1 cellular context compared by ENCODE assay signal in the genomic region with DNA sequence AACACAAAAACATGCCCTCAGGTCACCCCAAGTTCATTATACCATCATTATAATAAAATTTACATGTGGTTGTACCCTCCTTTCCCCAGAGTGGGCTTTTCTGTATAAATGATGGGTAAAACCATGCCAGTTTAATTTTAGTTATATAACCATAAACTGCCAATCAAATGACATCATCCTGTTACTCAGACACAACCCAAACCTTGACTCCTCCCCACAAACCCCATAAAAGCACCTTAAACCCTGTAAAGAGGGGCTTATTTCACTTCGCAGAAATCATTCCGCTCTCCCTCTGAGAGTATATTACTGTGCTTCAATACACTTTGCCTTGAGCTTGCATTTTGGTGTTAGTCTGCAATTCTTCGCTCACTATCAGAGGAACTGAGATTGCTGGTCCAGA.
A peak's percentile ranks its signal among the peaks of the same experiment; 100 is the strongest.
TF ChIP-seq lines count a peak whose summit lies in the region.

No MANE protein-coding gene starts in this region.

TF ChIP-seq in HepG2, 621 proteins besides CTCF, POLR2A, EP300 and RAD21:
- no peak for TF ChIP-seq SP2 (CRISPR knock-in tag; IDR thresholded peaks at IDR 0.05)
- no peak for TF ChIP-seq PHF5A (CRISPR knock-in tag; IDR thresholded peaks at IDR 0.05; ENCODE audit: low read depth, unreplicated experiment)
- TF ChIP-seq, protein P1, sequence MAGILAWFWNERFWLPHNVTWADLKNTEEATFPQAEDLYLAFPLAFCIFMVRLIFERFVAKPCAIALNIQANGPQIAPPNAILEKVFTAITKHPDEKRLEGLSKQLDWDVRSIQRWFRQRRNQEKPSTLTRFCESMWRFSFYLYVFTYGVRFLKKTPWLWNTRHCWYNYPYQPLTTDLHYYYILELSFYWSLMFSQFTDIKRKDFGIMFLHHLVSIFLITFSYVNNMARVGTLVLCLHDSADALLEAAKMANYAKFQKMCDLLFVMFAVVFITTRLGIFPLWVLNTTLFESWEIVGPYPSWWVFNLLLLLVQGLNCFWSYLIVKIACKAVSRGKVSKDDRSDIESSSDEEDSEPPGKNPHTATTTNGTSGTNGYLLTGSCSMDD (CRISPR knock-in tag; IDR thresholded peaks at IDR 0.05), result no peak
- peak; percentile 80 for TF ChIP-seq ATF7 (IDR thresholded peaks at IDR 0.05)
- TF ChIP-seq ATF7 (CRISPR knock-in tag; IDR thresholded peaks at IDR 0.05), result no peak
